Comparison of ENCODE assay signal across 9 cellular contexts in the genomic region with DNA sequence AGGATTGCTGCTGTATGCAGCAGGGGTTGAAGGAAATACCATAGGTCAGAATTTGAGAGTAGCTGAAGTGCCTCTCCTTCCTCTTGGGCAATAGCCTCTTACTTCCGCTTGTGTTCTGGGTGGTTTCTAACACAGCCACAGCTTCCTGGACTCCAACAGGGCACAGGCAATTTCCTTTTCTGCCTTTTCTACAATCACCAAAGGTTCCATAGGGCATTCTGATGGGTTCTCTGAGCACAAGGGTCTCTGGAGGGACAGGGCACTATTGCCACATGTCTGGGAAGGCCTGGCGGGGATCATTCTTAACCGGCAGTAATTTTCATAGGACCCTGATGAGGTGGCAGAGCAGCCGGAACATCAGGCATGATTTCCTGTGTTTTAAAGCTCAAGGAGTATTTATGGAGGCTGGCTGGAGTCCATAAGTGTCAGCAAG. TPM values are rescaled to one million over a fixed set of nuclear protein-coding genes. Genes with fewer than 3 reads are reported as not detected.
A peak's percentile ranks its signal among the peaks of the same experiment; 100 is the strongest.
DNase-seq lines count a peak whose midpoint lies in the region; ATAC-seq and TF ChIP-seq lines count a peak whose summit lies in the region.
"Had no signal": no experiment of that assay in that cellular context is flagged by ENCODE, and none has a peak within 500 bp of the region (broad histone marks: within the 10 kb centered on the region; RNA-seq: fewer than 3 reads in every experiment).

No MANE protein-coding gene starts in this region.

- peaks cover 6 to 35% of the 10 kb centered on the region in 2 donors for H3K4me1 ChIP-seq in adrenal gland (replicated peaks in 1 of 2)

- H3K27me3 ChIP-seq in adrenal gland: no peaks in the 10 kb centered on the region

- TF ChIP-seq POLR2A in adrenal gland (IDR thresholded peaks at IDR 0.05): no peak

- intact Hi-C loops in adrenal gland (cut with DNase I): no loop called here

- DNase-seq in NCI-H2029 (lab: John Stamatoyannopoulos, UW): peak; percentile 13
- peak in 1 of 7 donors; percentile 42 for DNase-seq in adrenal gland
- DNase-seq in lung microvascular endothelial cell (ENCODE audit: low read depth in 2 of 2): peak; percentile 40 to 57
- DNase-seq in D341Med (ENCODE audit: low spot score): no peak
- DNase-seq in stimulated activated CD4-positive, alpha-beta T cell treated with anti-CD3 and anti-CD28 coated beads, Interleukin-2, amount 100 ng/mL, for 48 hours: no peak

- peak overlapping the region in 3 of 5 donors; percentile 60 to 69 (median 69) for H3K27ac ChIP-seq in adrenal gland

- H3K36me3 ChIP-seq in adrenal gland (replicated peaks in 1 of 2): no peaks in the 10 kb centered on the region

- peak overlapping the region; percentile 7; the same call in 1 of the 2 replicates for H3K4me3 ChIP-seq in GM08714 (ENCODE audit: low read length)
- H3K4me3 ChIP-seq in adrenal gland: no peak overlapping the region

- ATAC-seq in HG03045 (IDR thresholded peaks at IDR 0.05; ENCODE audit: unreplicated experiment): no peak
- ATAC-seq in HG03432 (IDR thresholded peaks at IDR 0.05; ENCODE audit: unreplicated experiment): no peak

- 35 to 53% (median 44%) methylated on average over 4 of the region's 4 CpGs for WGBS in adrenal gland, 4 donors

- no peak for TF ChIP-seq CTCF in adrenal gland (IDR thresholded peaks at IDR 0.05)

- H3K9me3 ChIP-seq in adrenal gland (replicated peaks in 1 of 3): no peaks in the 10 kb centered on the region

RNA-seq across cellular contexts. Expression of a gene that starts 5.5 kb away (rescaled TPM):
- total RNA-seq in adrenal gland: 100 to 1,000 TPM in 1 of 8 donors, 10 to 100 TPM in 7; 33.7 to 104 (median 46.6) TPM
- 10 to 100 TPM; 23.4 to 57.0 (median 31.3) TPM for polyA plus RNA-seq in adrenal gland
- 31.4 and 38.5 TPM in 2 replicates for total RNA-seq in lung microvascular endothelial cell

RNA-seq across cellular contexts. Expression of a gene that starts 31.5 kb away (rescaled TPM):
- total RNA-seq in adrenal gland (1 to 10 TPM in 5 of 8 donors, under 1 TPM in 2, not detected in 1; 0.32 to 4.7 (median 3.2) TPM), lung microvascular endothelial cell (0.22 and 0.40 TPM in 2 replicates)
- 10 to 100 TPM in 1 of 3 donors, 1 to 10 TPM in 1, not detected in 1; 8.8 to 13.2 TPM for polyA plus RNA-seq in adrenal gland
- total RNA-seq: glomerular endothelial cell had no signal

RNA-seq across cellular contexts. Expression of a gene that starts 38.9 kb away (rescaled TPM):
- total RNA-seq in adrenal gland (under 1 TPM in 2 of 8 donors, not detected in 6; under 0.01 to 0.07 TPM), lung microvascular endothelial cell (under 0.01 and 0.22 TPM in 2 replicates)
- under 1 TPM in 2 of 3 donors, not detected in 1; under 0.01 to 0.08 TPM for polyA plus RNA-seq in adrenal gland

RNA-seq across cellular contexts. Expression of a gene that starts 49.5 kb away (rescaled TPM):
- total RNA-seq in adrenal gland (10 to 100 TPM; 22.7 to 71.2 (median 31.5) TPM), lung microvascular endothelial cell (23.0 and 27.7 TPM in 2 replicates)
- polyA plus RNA-seq in adrenal gland: 10 to 100 TPM; 15.6 to 29.7 (median 19.5) TPM

Comparison
In these comparisons a context has a peak if more than half of its experiments do, and no peak if none do; other contexts are left out.
1. DNase-seq: peak in NCI-H2029 (single experiment) and lung microvascular endothelial cell (2 of 2); none in D341Med (single experiment) and stimulated activated CD4-positive, alpha-beta T cell treated with anti-CD3 and anti-CD28 coated beads, Interleukin-2, amount 100 ng/mL, for 48 hours (0 of 2).